9 cellular contexts compared by ENCODE assay signal in genomic region chr20:17679786-17680127, GRCh38. TPM values are rescaled to one million over a fixed set of nuclear protein-coding genes. Genes with fewer than 3 reads are reported as not detected.
DNase-seq lines count a peak whose midpoint lies in the region; ATAC-seq and TF ChIP-seq lines count a peak whose summit lies in the region.
"Had no signal": no experiment of that assay in that cellular context is flagged by ENCODE, and none has a peak within 500 bp of the region (broad histone marks: within the 10 kb centered on the region; RNA-seq: fewer than 3 reads in every experiment).

No MANE protein-coding gene starts in this region.

- dilution Hi-C loops in IMR-90 (cut with HindIII; ENCODE audit: low sequenced_read_pairs, unreplicated experiment) = no loop called here

- POLR2A ChIA-PET in AG04449 (lab: Yijun Ruan, JAX) (interaction anchor here (0.7 to 1.8 kb wide), 3 partner anchors 169 to 216 kb away, joined by 3 to 5 read pairs (median 5); no protein-coding TSS in a partner anchor), IMR-90 (lab: Charles Lee; ENCODE audit: unreplicated experiment) (interaction anchor here (0.6 kb wide), 1 partner anchor 225 kb away, joined by 3 read pairs; no protein-coding TSS in a partner anchor)
- POLR2A ChIA-PET in naive thymus-derived CD4-positive, alpha-beta T cell (lab: Charles Lee) = no interaction called here

- WGBS in IMR-90 (ENCODE audit: extremely low coverage in 2 of 2, insufficient read length in 1 of 2), 2 experiments = 29% methylated on average over 1 of the region's 4 CpGs; no CpG with 5 or more reads in 1 of the 2 experiments

- H3K36me3 Mint-ChIP-seq in naive thymus-derived CD4-positive, alpha-beta T cell = peaks cover 0 to 10% (median 0%) of the 10 kb centered on the region in 5 donors

- peaks cover 0 to 18% (median 9%) of the 10 kb centered on the region in 5 donors for H3K27me3 Mint-ChIP-seq in naive thymus-derived CD4-positive, alpha-beta T cell

- CTCF ChIA-PET in AG04449 (lab: Yijun Ruan, JAX) (interaction anchor here (1.0 to 9.2 kb wide), 12 partner anchors 14 to 318 kb away, joined by 3 to 140 read pairs (median 5); no protein-coding TSS in a partner anchor), IMR-90 (lab: Yijun Ruan, JAX) (interaction anchor here (1.0 kb wide), 1 partner anchor 218 kb away, joined by 3 read pairs; no protein-coding TSS in a partner anchor)
- CTCF ChIA-PET in naive thymus-derived CD4-positive, alpha-beta T cell (lab: Charles Lee) = interaction anchor here (0.8 to 1.1 kb wide), 2 partner anchors 317 to 318 kb away, joined by 3 read pairs; no protein-coding TSS in a partner anchor

- H2AK5ac ChIP-seq in IMR-90 (ENCODE audit: low read depth, low read length) = peak overlapping the region; percentile 15; the same call in 1 of the 2 replicates

- H3K9me1 ChIP-seq in IMR-90 (ENCODE audit: insufficient read depth, low read length) = peaks cover 36% of the 10 kb centered on the region

- TF ChIP-seq CTCF in AG04449 (IDR thresholded peaks at IDR 0.05; ENCODE audit: insufficient read depth, low read length, missing control alignments) = no peak
- no peak for TF ChIP-seq CTCF in IMR-90 (conservative IDR thresholded peaks at IDR 0.05; ENCODE audit: low read depth, low read length)
- no peak for TF ChIP-seq CTCF in choroid plexus epithelial cell (conservative IDR thresholded peaks at IDR 0.05; ENCODE audit: low read depth, low read length)

- no peak overlapping the region; the same call in 2 of the 3 replicates for H2BK15ac ChIP-seq in IMR-90 (ENCODE audit: low read depth, low read length)

- peaks cover 32% of the 10 kb centered on the region for H3K4me1 ChIP-seq in IMR-90 (ENCODE audit: control insufficient read depth, insufficient read depth, low read length)
- H3K4me1 ChIP-seq in naive thymus-derived CD4-positive, alpha-beta T cell (ENCODE audit: control insufficient read depth in 2 of 2, insufficient read depth in 2 of 2, low read length in 2 of 2) = peaks cover 0 to 18% of the 10 kb centered on the region in 2 donors

- H4K5ac ChIP-seq in IMR-90 (ENCODE audit: low read depth, low read length) = no peak overlapping the region

- H3K27ac Mint-ChIP-seq in naive thymus-derived CD4-positive, alpha-beta T cell = peak overlapping the region; percentile 33 to 93 (median 82)

- intact Hi-C loops in IMR-90 (cut with micrococcal nuclease) = loop anchor here (5.0 kb wide), 1 partner anchor 73 kb away; no protein-coding TSS in a partner anchor
- intact Hi-C loops in naive thymus-derived CD4-positive, alpha-beta T cell (cut with micrococcal nuclease) = loop anchor here (2.0 to 10.0 kb wide), 4 partner anchors 15 to 947 kb away; partner anchors contain the start of genes BFSP1 (in 1 of the 2) and SNRPB2 (in 1 of the 2)

- H3K4ac ChIP-seq in IMR-90 (ENCODE audit: low read depth, low read length) = peak overlapping the region; percentile 52

- no peak for TF ChIP-seq RAD21 in IMR-90 (IDR thresholded peaks at IDR 0.05; ENCODE audit: low read length)

- 0 out of 2 replicates have a peak overlapping the region, but pooled peaks have one; percentile 11 for H2BK120ac ChIP-seq in IMR-90 (ENCODE audit: low read depth, low read length)

- no peak overlapping the region for H3K18ac ChIP-seq in IMR-90 (ENCODE audit: low read depth, low read length)

- no peak; the same call in 1 of the 2 replicates for TF ChIP-seq POLR2A in IMR-90 (IDR thresholded peaks at IDR 0.05; ENCODE audit: low read depth, low read length)

- H2BK20ac ChIP-seq in IMR-90 (ENCODE audit: low read depth, low read length) = no peak overlapping the region

- H3K27me3 ChIP-seq in IMR-90 (ENCODE audit: control insufficient read depth, insufficient read depth, low read length) = peaks cover under 1% of the 10 kb centered on the region; the same call in 1 of the 2 replicates
- H3K27me3 ChIP-seq in naive thymus-derived CD4-positive, alpha-beta T cell (ENCODE audit: control insufficient read depth in 2 of 2, insufficient read depth in 2 of 2, low read length in 2 of 2) = peaks cover 0 to 4% of the 10 kb centered on the region in 2 donors

- DNase-seq in AG04449 (ENCODE audit: low read depth, low spot score) (no peak), IMR-90 (no peak), choroid plexus epithelial cell (ENCODE audit: low read depth) (no peak), DMS153 treated with DMSO at 0.1 percent for 48 hours (lab: John Stamatoyannopoulos, UW; ENCODE audit: unreplicated experiment) (no peak), cortex of kidney (lab: John Stamatoyannopoulos, UW) (no peak), D341Med (ENCODE audit: low spot score) (no peak)
- DNase-seq in naive thymus-derived CD4-positive, alpha-beta T cell = no peak

- no TSS peak for BruUV-seq in IMR-90 (replicated peaks; lab: Mats Ljungman, UMichigan)

- peak overlapping the region; percentile 94; the same call in 1 of the 2 replicates for H3K14ac ChIP-seq in IMR-90 (replicated peaks; ENCODE audit: low read depth, low read length)

- in situ Hi-C loops in IMR-90 (cut with MboI; ENCODE audit: low sequenced_read_pairs) = loop anchor here (5.0 kb wide), 1 partner anchor 218 kb away; no protein-coding TSS in a partner anchor

- peak overlapping the region in 1 of 2 experiments; percentile 33; a peak in 1 of 4 replicates for H4K8ac ChIP-seq in IMR-90 (ENCODE audit: low read depth in 2 of 2, low read length in 2 of 2)

- H2AFZ ChIP-seq in IMR-90 (replicated peaks; ENCODE audit: low read length, poor library complexity) = no peak overlapping the region

- H3K4me3 ChIP-seq in AG04449 (ENCODE audit: low read depth, low read length) (peak overlapping the region; percentile 80), IMR-90 (ENCODE audit: insufficient read depth, low read depth, low read length) (peak overlapping the region; percentile 96), choroid plexus epithelial cell (ENCODE audit: low read depth, low read length) (peak overlapping the region; percentile 90)
- no peak overlapping the region for H3K4me3 ChIP-seq in naive thymus-derived CD4-positive, alpha-beta T cell (ENCODE audit: low read length)

- no peaks in the 10 kb centered on the region for H3K9me3 ChIP-seq in IMR-90 (ENCODE audit: control insufficient read depth, insufficient read depth, low read length)
- no peaks in the 10 kb centered on the region for H3K9me3 ChIP-seq in naive thymus-derived CD4-positive, alpha-beta T cell (ENCODE audit: control insufficient read depth in 2 of 3, low read length in 3 of 3)

- peaks cover 20 to 39% (median 24%) of the 10 kb centered on the region in 7 donors for H3K4me1 Mint-ChIP-seq in naive thymus-derived CD4-positive, alpha-beta T cell

- H4K91ac ChIP-seq in IMR-90 (ENCODE audit: insufficient read depth, low read depth, low read length) = peak overlapping the region; percentile 35; the same call in 1 of the 2 replicates

- peak overlapping the region; percentile 61 for H3K56ac ChIP-seq in IMR-90 (ENCODE audit: extremely low read depth, insufficient read depth, low read length)

- H3K4me3 Mint-ChIP-seq in naive thymus-derived CD4-positive, alpha-beta T cell = peak overlapping the region; percentile 69 to 93 (median 82)

- H3K36me3 ChIP-seq in IMR-90 (ENCODE audit: control insufficient read depth, insufficient read depth, low read length) = peaks cover 34% of the 10 kb centered on the region
- no peaks in the 10 kb centered on the region for H3K36me3 ChIP-seq in naive thymus-derived CD4-positive, alpha-beta T cell (ENCODE audit: control insufficient read depth in 2 of 3, insufficient read depth in 3 of 3, low read length in 3 of 3)

- H3K27ac ChIP-seq in IMR-90 (ENCODE audit: insufficient read depth, low read length) = peak overlapping the region; percentile 80
- H3K27ac ChIP-seq in naive thymus-derived CD4-positive, alpha-beta T cell (ENCODE audit: low read depth, low read length) = peak overlapping the region; percentile 10

- H3K9ac ChIP-seq in IMR-90 (ENCODE audit: low read depth, low read length) = peak overlapping the region; percentile 87

- H3K23ac ChIP-seq in IMR-90 (ENCODE audit: low read depth, low read length) = peak overlapping the region; percentile 90

- peak overlapping the region; percentile 48 for H2AK9ac ChIP-seq in IMR-90 (replicated peaks; ENCODE audit: low read depth, low read length, poor library complexity)

- H3K4me2 ChIP-seq in IMR-90 (ENCODE audit: low read depth, low read length) = peak overlapping the region; percentile 81

- no peaks in the 10 kb centered on the region for H3K9me3 Mint-ChIP-seq in naive thymus-derived CD4-positive, alpha-beta T cell

- peaks cover 4 to 47% of the 10 kb centered on the region in 2 experiments; a peak in 2 of 4 replicates for H3K79me1 ChIP-seq in IMR-90 (ENCODE audit: low read depth in 1 of 2, low read length in 2 of 2)

- peaks cover 62% of the 10 kb centered on the region for H4K20me1 ChIP-seq in IMR-90 (ENCODE audit: insufficient read depth, low read length)

- H2BK5ac ChIP-seq in IMR-90 (ENCODE audit: low read depth, low read length, poor library complexity, severe bottlenecking) = peak overlapping the region; percentile 11

- ATAC-seq in IMR-90 (ENCODE audit: low read depth) (no peak), GM21825 (IDR thresholded peaks at IDR 0.05; ENCODE audit: unreplicated experiment) (no peak)
- ATAC-seq in naive thymus-derived CD4-positive, alpha-beta T cell = no peak

TF ChIP-seq in IMR-90, 13 proteins besides CTCF, POLR2A, EP300 and RAD21 (continues in another document):
- TF ChIP-seq CEBPB (IDR thresholded peaks at IDR 0.05; ENCODE audit: low read depth, low read length) (no peak), MAFK (IDR thresholded peaks at IDR 0.05; ENCODE audit: low read depth, low read length) (no peak), RCOR1 (IDR thresholded peaks at IDR 0.05; ENCODE audit: insufficient replicate concordance, low read length) (no peak), RFX5 (IDR thresholded peaks at IDR 0.05; ENCODE audit: low read depth, low read length) (no peak), FOS (IDR thresholded peaks at IDR 0.05; ENCODE audit: low read depth, low read length) (no peak), MXI1 (IDR thresholded peaks at IDR 0.05; ENCODE audit: borderline replicate concordance, low read depth, low read length) (no peak)

RNA-seq across cellular contexts. Expression of gene RRBP1, which starts 2.3 kb away (rescaled TPM):
- 90.2 and 99.7 TPM in 2 replicates for total RNA-seq in IMR-90 (2012; rRNA removed)
- polyA plus RNA-seq in IMR-90 (2012; rRNA removed) = 135 and 136 TPM in 2 replicates
- 134 and 143 TPM in 2 replicates for polyA plus RNA-seq in IMR-90 (2012; cell fraction: cytosol; rRNA removed)
- polyA plus RNA-seq in IMR-90 (2012; cell fraction: nucleus; rRNA removed; ENCODE audit: low replicate concordance) = 216 and 234 TPM in 2 replicates
- total RNA-seq in naive thymus-derived CD4-positive, alpha-beta T cell = 10 to 100 TPM; 27.8 to 73.9 (median 29.1) TPM
- 10 to 100 TPM in 1 of 2 donors, 1 to 10 TPM in 1; 4.1 to 11.1 TPM for polyA plus RNA-seq in naive thymus-derived CD4-positive, alpha-beta T cell

RNA-seq across cellular contexts. Expression of gene BANF2, which starts 20.0 kb away (rescaled TPM):
- total RNA-seq in IMR-90 (2012; rRNA removed) = not detected in 2 replicates
- not detected in 2 replicates for polyA plus RNA-seq in IMR-90 (2012; rRNA removed)
- not detected in 2 replicates for polyA plus RNA-seq in IMR-90 (2012; cell fraction: cytosol; rRNA removed)
- polyA plus RNA-seq in IMR-90 (2012; cell fraction: nucleus; rRNA removed; ENCODE audit: low replicate concordance) = not detected in 2 replicates
- total RNA-seq in naive thymus-derived CD4-positive, alpha-beta T cell = not detected
- polyA plus RNA-seq in naive thymus-derived CD4-positive, alpha-beta T cell = not detected
- total RNA-seq: T-helper 2 cell treated with Interferon-gamma antibody and Interleukin-4, amounts not matched to agents 100 ng/mL and 5 ng/mL, for 36 hours had no signal
